ENCODE assay signal across 9 cellular contexts in the genomic region with DNA sequence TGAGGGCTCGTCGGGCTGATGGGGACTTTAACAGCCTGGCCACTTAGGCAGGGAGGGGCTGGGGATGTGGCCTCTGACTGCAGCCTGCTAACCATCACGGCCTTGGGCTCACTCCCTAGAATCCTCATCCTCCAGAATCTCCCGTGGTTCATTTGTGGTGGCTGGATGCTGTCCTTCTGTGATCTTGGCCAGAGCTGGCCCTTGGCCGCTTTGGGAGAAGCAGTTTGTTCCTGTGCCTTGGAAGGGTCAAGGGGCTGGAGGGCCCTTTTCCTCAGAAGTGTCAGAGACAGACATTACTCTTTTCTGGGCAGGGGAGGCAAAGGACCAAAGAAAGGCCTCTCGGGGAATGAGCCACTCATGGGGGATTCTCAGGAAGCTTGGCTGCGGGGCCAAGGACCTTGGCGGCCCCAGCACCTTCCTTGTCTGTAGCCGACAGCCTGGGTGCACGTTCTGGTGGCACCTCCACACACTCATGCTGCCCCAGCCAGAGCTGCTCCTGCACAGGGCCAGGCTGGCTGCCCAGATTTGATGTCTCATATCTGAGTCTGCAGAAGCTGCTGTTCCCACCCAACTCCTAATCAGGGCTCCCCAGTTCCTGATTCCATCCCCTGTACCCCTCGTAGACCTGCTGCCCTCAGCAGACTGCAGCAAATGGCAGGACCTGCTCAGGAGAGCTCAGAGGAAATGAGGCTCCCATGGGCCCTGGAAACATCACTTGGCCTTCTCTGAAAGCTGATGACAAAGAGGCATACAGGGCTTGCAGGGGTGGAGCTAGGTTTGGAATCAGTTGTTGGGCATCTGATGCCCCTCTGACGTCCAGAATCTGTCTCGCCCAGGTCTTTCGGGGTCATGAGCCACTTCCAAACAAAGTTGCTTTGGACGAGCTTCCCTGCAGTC.
"Had no signal": no experiment of that assay in that cellular context is flagged by ENCODE, and none has a peak within 500 bp of the region (broad histone marks: within the 10 kb centered on the region; RNA-seq: fewer than 3 reads in every experiment).

No MANE protein-coding gene starts in this region.

- H3K9me3 Mint-ChIP-seq: activated CD4-positive, alpha-beta T cell treated with anti-CD3 and anti-CD28 coated beads, Interleukin-2, amount 10 ng/mL, durations not matched to agents 7 days and 5 days; activated naive CD4-positive, alpha-beta T cell treated with anti-CD3 and anti-CD28 coated beads for 36 hours; central memory CD8-positive, alpha-beta T cell; dendritic cell treated with granulocyte-macrophage colony-stimulating factor and Interleukin-4, amounts not matched to agents 40 ng/mL and 50 ng/mL, for 4 days; nephron had no signal

- H3K27me3 Mint-ChIP-seq: activated CD4-positive, alpha-beta T cell treated with anti-CD3 and anti-CD28 coated beads, Interleukin-2, amount 10 ng/mL, durations not matched to agents 7 days and 5 days had no signal

- H3K4me3 ChIP-seq: tibial nerve had no signal

- H3K4me3 Mint-ChIP-seq: activated CD4-positive, alpha-beta T cell treated with anti-CD3 and anti-CD28 coated beads, Interleukin-2, amount 10 ng/mL, durations not matched to agents 7 days and 5 days; activated naive CD4-positive, alpha-beta T cell treated with anti-CD3 and anti-CD28 coated beads for 36 hours; central memory CD8-positive, alpha-beta T cell; dendritic cell treated with granulocyte-macrophage colony-stimulating factor and Interleukin-4, amounts not matched to agents 40 ng/mL and 50 ng/mL, for 4 days; nephron had no signal

- H3K27ac ChIP-seq: tibial nerve had no signal

- DNase-seq: activated CD4-positive, alpha-beta T cell treated with anti-CD3 and anti-CD28 coated beads, Interleukin-2, amount 10 ng/mL, durations not matched to agents 7 days and 5 days; activated CD4-positive, CD25-positive, alpha-beta regulatory T cell; activated CD8-positive, alpha-beta memory T cell treated with anti-CD3 and anti-CD28 coated beads for 24 hours; activated naive CD4-positive, alpha-beta T cell treated with anti-CD3 and anti-CD28 coated beads for 36 hours; small intestine had no signal

- H3K4me1 ChIP-seq: tibial nerve had no signal

- H3K27me3 ChIP-seq: tibial nerve had no signal

- H3K4me1 Mint-ChIP-seq: activated CD4-positive, alpha-beta T cell treated with anti-CD3 and anti-CD28 coated beads, Interleukin-2, amount 10 ng/mL, durations not matched to agents 7 days and 5 days; central memory CD8-positive, alpha-beta T cell had no signal

- FAIRE-seq: small intestine had no signal

- H3K27ac Mint-ChIP-seq: activated CD4-positive, alpha-beta T cell treated with anti-CD3 and anti-CD28 coated beads, Interleukin-2, amount 10 ng/mL, durations not matched to agents 7 days and 5 days; activated naive CD4-positive, alpha-beta T cell treated with anti-CD3 and anti-CD28 coated beads for 36 hours; dendritic cell treated with granulocyte-macrophage colony-stimulating factor and Interleukin-4, amounts not matched to agents 40 ng/mL and 50 ng/mL, for 4 days; nephron had no signal

- H3K36me3 ChIP-seq: tibial nerve had no signal
